Comparison of ENCODE assay signal across 8 cellular contexts in genomic region chr12:69239286-69239921, GRCh38. TPM values are rescaled to one million over a fixed set of nuclear protein-coding genes. Genes with fewer than 3 reads are reported as not detected.
DNase-seq lines count a peak whose midpoint lies in the region; ATAC-seq and TF ChIP-seq lines count a peak whose summit lies in the region.

CPSF6 (plus strand) TSS chr12:69239569; CDS start chr12:69239647, 78 bp downstream.

- peaks cover 33% of the 10 kb centered on the region for H3K4me1 ChIP-seq in suprapubic skin

- no peaks in the 10 kb centered on the region for H3K36me3 ChIP-seq in suprapubic skin

- 0% methylated on average over 11 of the region's 78 CpGs for WGBS in suprapubic skin

- no peaks in the 10 kb centered on the region for H3K9me3 ChIP-seq in suprapubic skin

- TF ChIP-seq CTCF in GM10266 (IDR thresholded peaks at IDR 0.05; ENCODE audit: control insufficient read depth, insufficient read depth, low read depth, missing control alignments) (no peak), suprapubic skin (IDR thresholded peaks at IDR 0.05) (peak in 1 of 2 donors; percentile 13)

- DNase-seq in GM10266 (ENCODE audit: extremely low spot score): peak; percentile 96
- DNase-seq in NCI-H1092 treated with DMSO at 0.1 percent for 48 hours (lab: John Stamatoyannopoulos, UW): peak; percentile 89
- peak; percentile 96 for DNase-seq in globus pallidus (ENCODE audit: low spot score)
- peak; percentile 94 for DNase-seq in occipital lobe (lab: John Stamatoyannopoulos, UW)
- DNase-seq in suprapubic skin (ENCODE audit: low spot score in 2 of 2): peak; percentile 96 to 97

- no peaks in the 10 kb centered on the region for H3K27me3 Mint-ChIP-seq in activated naive CD4-positive, alpha-beta T cell treated with anti-CD3 and anti-CD28 coated beads, Interleukin-2, amount 50 U/mL, for 24 hours

- no peaks in the 10 kb centered on the region for H3K9me3 Mint-ChIP-seq in activated naive CD4-positive, alpha-beta T cell treated with anti-CD3 and anti-CD28 coated beads, Interleukin-2, amount 50 U/mL, for 24 hours

- H3K4me3 Mint-ChIP-seq in activated naive CD4-positive, alpha-beta T cell treated with anti-CD3 and anti-CD28 coated beads, Interleukin-2, amount 50 U/mL, for 24 hours: peak within 1 kb of the TSS; percentile 96

- no peaks in the 10 kb centered on the region for H3K27me3 ChIP-seq in suprapubic skin

- ATAC-seq in HG02623 (IDR thresholded peaks at IDR 0.05; ENCODE audit: unreplicated experiment): peak; percentile 87
- peak; percentile 96 for ATAC-seq in SK-N-SH treated with all-trans-retinoic acid at 6 μM for 48 hours

- peak within 1 kb of the TSS; percentile 99 for H3K27ac ChIP-seq in suprapubic skin

- TF ChIP-seq EP300 in suprapubic skin (IDR thresholded peaks at IDR 0.05): no peak

- H3K27ac Mint-ChIP-seq in activated naive CD4-positive, alpha-beta T cell treated with anti-CD3 and anti-CD28 coated beads, Interleukin-2, amount 50 U/mL, for 24 hours: peak within 1 kb of the TSS; percentile 99

- no peaks in the 10 kb centered on the region for H3K36me3 Mint-ChIP-seq in activated naive CD4-positive, alpha-beta T cell treated with anti-CD3 and anti-CD28 coated beads, Interleukin-2, amount 50 U/mL, for 24 hours

- peak within 1 kb of the TSS; percentile 92 for H3K4me3 ChIP-seq in suprapubic skin

- peaks cover 52% of the 10 kb centered on the region for H3K4me1 Mint-ChIP-seq in activated naive CD4-positive, alpha-beta T cell treated with anti-CD3 and anti-CD28 coated beads, Interleukin-2, amount 50 U/mL, for 24 hours

- TF ChIP-seq POLR2A in suprapubic skin (IDR thresholded peaks at IDR 0.05): peak; percentile 84 to 94

TF ChIP-seq in SK-N-SH treated with all-trans-retinoic acid at 6 μM for 48 hours, 23 proteins besides CTCF, POLR2A, EP300 and RAD21:
- TF ChIP-seq GLIS3 (CRISPR knock-in tag; IDR thresholded peaks at IDR 0.05) (no peak), CREB5 (CRISPR knock-in tag; IDR thresholded peaks at IDR 0.05; ENCODE audit: low read depth) (no peak), PATZ1 (CRISPR knock-in tag; IDR thresholded peaks at IDR 0.05; ENCODE audit: borderline replicate concordance) (peak; percentile 65; the same call in 1 of the 2 replicates), ESRRG (CRISPR knock-in tag; IDR thresholded peaks at IDR 0.05) (no peak)

RNA-seq across cellular contexts. Expression of gene CPSF6, which starts in this region (rescaled TPM):
- total RNA-seq in occipital lobe (113 TPM), suprapubic skin (10 to 100 TPM; 27.4 to 54.2 (median 32.3) TPM)

Comparison
In these comparisons a context has a peak if more than half of its experiments do, and no peak if none do; other contexts are left out.
1. Peak in every context shown above with its lines: DNase-seq, ATAC-seq, H3K4me3 ChIP-seq and H3K27ac ChIP-seq.